ENCODE assay signal across 8 cellular contexts in genomic region chr17:62626719-62627218, GRCh38. TPM values are rescaled to one million over a fixed set of nuclear protein-coding genes. Genes with fewer than 3 reads are reported as not detected.
DNase-seq lines count a peak whose midpoint lies in the region; ATAC-seq and TF ChIP-seq lines count a peak whose summit lies in the region.

No MANE protein-coding gene starts in this region.

- H3K4me1 ChIP-seq in SK-N-SH (ENCODE audit: control insufficient read depth in 1 of 2, insufficient read depth in 2 of 2, low read depth in 1 of 2, low read length in 1 of 2) = peaks cover 19 to 36% of the 10 kb centered on the region in 2 experiments; a peak in 3 of 4 replicates
- H3K4me1 ChIP-seq in esophagus muscularis mucosa = peaks cover 17 to 47% (median 36%) of the 10 kb centered on the region in 4 donors
- H3K4me1 ChIP-seq in naive thymus-derived CD4-positive, alpha-beta T cell (ENCODE audit: control insufficient read depth in 2 of 2, insufficient read depth in 2 of 2, low read length in 2 of 2) = peaks cover 0 to 6% of the 10 kb centered on the region in 2 donors

- peaks cover 29% of the 10 kb centered on the region for H4K20me1 ChIP-seq in SK-N-SH (ENCODE audit: insufficient read depth)

- peaks cover 63% of the 10 kb centered on the region for H3K79me2 ChIP-seq in SK-N-SH (ENCODE audit: insufficient read depth)

- ATAC-seq in activated CD4-positive, alpha-beta T cell treated with anti-CD3 and anti-CD28 coated beads for 36 hours = peak; percentile 4
- no peak for ATAC-seq in naive thymus-derived CD4-positive, alpha-beta T cell
- no peak for ATAC-seq in HG02678 (IDR thresholded peaks at IDR 0.05; ENCODE audit: unreplicated experiment)

- TF ChIP-seq CTCF in SK-N-SH (IDR thresholded peaks at IDR 0.05) = peak; percentile 13
- TF ChIP-seq CTCF in esophagus muscularis mucosa (IDR thresholded peaks at IDR 0.05) = no peak

- peaks cover 15% of the 10 kb centered on the region for H3K27me3 Mint-ChIP-seq in activated CD4-positive, alpha-beta T cell treated with anti-CD3 and anti-CD28 coated beads for 36 hours
- peaks cover 4 to 42% (median 11%) of the 10 kb centered on the region in 5 donors for H3K27me3 Mint-ChIP-seq in naive thymus-derived CD4-positive, alpha-beta T cell

- H3K9me2 ChIP-seq in SK-N-SH = no peaks in the 10 kb centered on the region

- H3K9me3 ChIP-seq in SK-N-SH (no peaks in the 10 kb centered on the region), esophagus muscularis mucosa (no peaks in the 10 kb centered on the region)
- H3K9me3 ChIP-seq in naive thymus-derived CD4-positive, alpha-beta T cell (ENCODE audit: control insufficient read depth in 2 of 3, low read length in 3 of 3) = no peaks in the 10 kb centered on the region

- H3K9me3 Mint-ChIP-seq in activated CD4-positive, alpha-beta T cell treated with anti-CD3 and anti-CD28 coated beads for 36 hours (ENCODE audit: low read depth) = no peaks in the 10 kb centered on the region
- no peaks in the 10 kb centered on the region for H3K9me3 Mint-ChIP-seq in naive thymus-derived CD4-positive, alpha-beta T cell

- H3K4me1 Mint-ChIP-seq in activated CD4-positive, alpha-beta T cell treated with anti-CD3 and anti-CD28 coated beads for 36 hours = peaks cover 26% of the 10 kb centered on the region
- H3K4me1 Mint-ChIP-seq in naive thymus-derived CD4-positive, alpha-beta T cell = peaks cover 5 to 29% (median 11%) of the 10 kb centered on the region in 7 donors

- H2AFZ ChIP-seq in SK-N-SH (ENCODE audit: low read depth) = peak overlapping the region; percentile 86

- TF ChIP-seq EP300 in SK-N-SH (IDR thresholded peaks at IDR 0.05; ENCODE audit: borderline replicate concordance in 1 of 2, low read depth in 1 of 2, low read length in 1 of 2) (0 out of 4 replicates have a peak, but pooled peaks of 1 of the 2 experiments have one; percentile 6), esophagus muscularis mucosa (IDR thresholded peaks at IDR 0.05) (no peak)

- no peak for TF ChIP-seq RAD21 in SK-N-SH (IDR thresholded peaks at IDR 0.05; ENCODE audit: low read length)

- H3K4me3 Mint-ChIP-seq in activated CD4-positive, alpha-beta T cell treated with anti-CD3 and anti-CD28 coated beads for 36 hours = peak overlapping the region; percentile 80
- peak overlapping the region in 9 of 10 donors; percentile 59 to 91 (median 77) for H3K4me3 Mint-ChIP-seq in naive thymus-derived CD4-positive, alpha-beta T cell

- H3K27ac ChIP-seq in SK-N-SH (ENCODE audit: low read depth in 2 of 2, low read length in 1 of 2) = peak overlapping the region; percentile 92 to 95
- peak overlapping the region; percentile 81 to 87 (median 83) for H3K27ac ChIP-seq in esophagus muscularis mucosa (replicated peaks in 1 of 4)
- H3K27ac ChIP-seq in naive thymus-derived CD4-positive, alpha-beta T cell (ENCODE audit: low read depth, low read length) = no peak overlapping the region

- peak; percentile 42 for DNase-seq in activated CD4-positive, alpha-beta T cell treated with anti-CD3 and anti-CD28 coated beads for 36 hours
- no peak for DNase-seq in activated CD4-positive, alpha-beta T cell treated with anti-CD3 and anti-CD28 coated beads, Interleukin-2, amount 50 U/mL, for 4 hours
- DNase-seq in SK-N-SH = peak; percentile 88
- DNase-seq in esophagus muscularis mucosa (ENCODE audit: extremely low spot score) = no peak
- peak in 1 of 9 donors; percentile 11 for DNase-seq in naive thymus-derived CD4-positive, alpha-beta T cell
- DNase-seq in NAMALWA (ENCODE audit: low spot score) = no peak
- DNase-seq in DMS79 (lab: John Stamatoyannopoulos, UW) = no peak

- H3K27me3 ChIP-seq in SK-N-SH (ENCODE audit: insufficient read depth) = no peaks in the 10 kb centered on the region
- peaks cover 0 to 56% (median 10%) of the 10 kb centered on the region in 4 donors for H3K27me3 ChIP-seq in esophagus muscularis mucosa
- H3K27me3 ChIP-seq in naive thymus-derived CD4-positive, alpha-beta T cell (ENCODE audit: control insufficient read depth in 2 of 2, insufficient read depth in 2 of 2, low read length in 2 of 2) = no peaks in the 10 kb centered on the region

- H3K9ac ChIP-seq in SK-N-SH = peak overlapping the region; percentile 87

- no peaks in the 10 kb centered on the region for H3K36me3 Mint-ChIP-seq in activated CD4-positive, alpha-beta T cell treated with anti-CD3 and anti-CD28 coated beads for 36 hours (ENCODE audit: low read depth)
- H3K36me3 Mint-ChIP-seq in naive thymus-derived CD4-positive, alpha-beta T cell = peaks cover 0 to 11% (median 0%) of the 10 kb centered on the region in 5 donors

- POLR2A ChIA-PET in activated CD4-positive, alpha-beta T cell treated with anti-CD3 and anti-CD28 coated beads for 36 hours (lab: Charles Lee) = interaction anchor here (0.6 kb wide), 1 partner anchor 30 kb away, joined by 3 read pairs; no protein-coding TSS in a partner anchor
- POLR2A ChIA-PET in SK-N-SH (lab: Yijun Ruan, JAX) = interaction anchor here (0.7 to 0.8 kb wide), 2 partner anchors 9 to 45 kb away, joined by 3 read pairs; no protein-coding TSS in a partner anchor
- POLR2A ChIA-PET in naive thymus-derived CD4-positive, alpha-beta T cell (lab: Charles Lee) = no interaction called here

- peaks cover 3 to 10% of the 10 kb centered on the region in 2 experiments for H3K36me3 ChIP-seq in SK-N-SH (replicated peaks in 1 of 2; ENCODE audit: control insufficient read depth in 1 of 2, insufficient read depth in 2 of 2, low read length in 1 of 2)
- H3K36me3 ChIP-seq in esophagus muscularis mucosa = peaks cover 0 to 7% (median 3%) of the 10 kb centered on the region in 4 donors
- no peaks in the 10 kb centered on the region for H3K36me3 ChIP-seq in naive thymus-derived CD4-positive, alpha-beta T cell (ENCODE audit: control insufficient read depth in 2 of 3, insufficient read depth in 3 of 3, low read length in 3 of 3)

- CTCF ChIA-PET in activated CD4-positive, alpha-beta T cell treated with anti-CD3 and anti-CD28 coated beads for 36 hours (lab: Charles Lee) = no interaction called here
- CTCF ChIA-PET in SK-N-SH (lab: Yijun Ruan, JAX) = no interaction called here
- CTCF ChIA-PET in naive thymus-derived CD4-positive, alpha-beta T cell (lab: Charles Lee) = no interaction called here

- no peak overlapping the region for H3K27ac Mint-ChIP-seq in activated CD4-positive, alpha-beta T cell treated with anti-CD3 and anti-CD28 coated beads for 36 hours
- peak overlapping the region in 1 of 9 donors; percentile 59 for H3K27ac Mint-ChIP-seq in naive thymus-derived CD4-positive, alpha-beta T cell

- no peak for TF ChIP-seq POLR2A in esophagus muscularis mucosa (IDR thresholded peaks at IDR 0.05; ENCODE audit: low read depth)

- intact Hi-C loops in activated CD4-positive, alpha-beta T cell treated with anti-CD3 and anti-CD28 coated beads for 36 hours (cut with DNase I, micrococcal nuclease) = no loop called here
- intact Hi-C loops in esophagus muscularis mucosa (cut with DNase I) = no loop called here
- intact Hi-C loops in naive thymus-derived CD4-positive, alpha-beta T cell (cut with micrococcal nuclease) = loop anchor here in 1 of 2 donors (1.0 kb wide), 1 partner anchor 27 kb away; no protein-coding TSS in a partner anchor

- peaks cover 10% of the 10 kb centered on the region for H3F3A ChIP-seq in SK-N-SH (replicated peaks; ENCODE audit: insufficient read depth)

- peak overlapping the region; percentile 93 for H3K4me2 ChIP-seq in SK-N-SH

- 11% methylated on average over 15 of the region's 21 CpGs for WGBS in SK-N-SH (ENCODE audit: low lambda C conversion rate)
- WGBS in esophagus muscularis mucosa = 6% methylated on average over 15 of the region's 21 CpGs

- H3K4me3 ChIP-seq in SK-N-SH (ENCODE audit: low read depth in 2 of 2, low read length in 1 of 2) (peak overlapping the region; percentile 87 to 95), esophagus muscularis mucosa (peak overlapping the region; percentile 60 to 65 (median 63))
- peak overlapping the region; percentile 51 for H3K4me3 ChIP-seq in naive thymus-derived CD4-positive, alpha-beta T cell (ENCODE audit: low read length)

TF ChIP-seq in SK-N-SH, 30 proteins besides CTCF, POLR2A, EP300 and RAD21 (continues in another document):
- TF ChIP-seq ELF1 (IDR thresholded peaks at IDR 0.05) (no peak), NRF1 (IDR thresholded peaks at IDR 0.05; ENCODE audit: low read depth, low read length) (no peak), TCF12 (IDR thresholded peaks at IDR 0.05) (peak; percentile 9; the same call in 1 of the 2 replicates), GABPA (IDR thresholded peaks at IDR 0.05; ENCODE audit: low read depth) (no peak), FOXM1 (IDR thresholded peaks at IDR 0.05; ENCODE audit: low read depth) (no peak), RCOR1 (IDR thresholded peaks at IDR 0.05; ENCODE audit: low read length) (peak; percentile 6)

RNA-seq across cellular contexts. Expression of gene MRC2, which starts 0.7 kb away (rescaled TPM):
- total RNA-seq in activated CD4-positive, alpha-beta T cell treated with anti-CD3 and anti-CD28 coated beads for 36 hours = 10 to 100 TPM; 10.5 to 11.3 TPM
- polyA plus RNA-seq in SK-N-SH (2012; rRNA removed) = 112 and 213 TPM in 2 replicates
- 61.2 and 111 TPM in 2 replicates for polyA plus RNA-seq in SK-N-SH (2012; cell fraction: cytosol; rRNA removed)
- 352 and 390 TPM in 2 replicates for polyA plus RNA-seq in SK-N-SH (2012; cell fraction: nucleus; rRNA removed)
- 10 to 100 TPM; 31.0 to 57.7 (median 40.4) TPM for total RNA-seq in esophagus muscularis mucosa
- total RNA-seq in naive thymus-derived CD4-positive, alpha-beta T cell = 1 to 10 TPM in 4 of 5 experiments, under 1 TPM in 1; 0.39 to 3.4 (median 2.7) TPM
- polyA plus RNA-seq in naive thymus-derived CD4-positive, alpha-beta T cell = 1 to 10 TPM in 1 of 2 donors, under 1 TPM in 1; 0.11 to 1.0 TPM

Comparison
In these comparisons a context has a peak if more than half of its experiments do, and no peak if none do; other contexts are left out.
1. DNase-seq: peak in activated CD4-positive, alpha-beta T cell treated with anti-CD3 and anti-CD28 coated beads for 36 hours (single experiment) and SK-N-SH (single experiment); none in activated CD4-positive, alpha-beta T cell treated with anti-CD3 and anti-CD28 coated beads, Interleukin-2, amount 50 U/mL, for 4 hours (0 of 2), esophagus muscularis mucosa (single experiment), NAMALWA (single experiment) and DMS79 (single experiment).
2. Peak in every context shown above with its lines, with median percentiles within 50 percentile points of each other: H3K4me3 ChIP-seq.